In the genomic region with DNA sequence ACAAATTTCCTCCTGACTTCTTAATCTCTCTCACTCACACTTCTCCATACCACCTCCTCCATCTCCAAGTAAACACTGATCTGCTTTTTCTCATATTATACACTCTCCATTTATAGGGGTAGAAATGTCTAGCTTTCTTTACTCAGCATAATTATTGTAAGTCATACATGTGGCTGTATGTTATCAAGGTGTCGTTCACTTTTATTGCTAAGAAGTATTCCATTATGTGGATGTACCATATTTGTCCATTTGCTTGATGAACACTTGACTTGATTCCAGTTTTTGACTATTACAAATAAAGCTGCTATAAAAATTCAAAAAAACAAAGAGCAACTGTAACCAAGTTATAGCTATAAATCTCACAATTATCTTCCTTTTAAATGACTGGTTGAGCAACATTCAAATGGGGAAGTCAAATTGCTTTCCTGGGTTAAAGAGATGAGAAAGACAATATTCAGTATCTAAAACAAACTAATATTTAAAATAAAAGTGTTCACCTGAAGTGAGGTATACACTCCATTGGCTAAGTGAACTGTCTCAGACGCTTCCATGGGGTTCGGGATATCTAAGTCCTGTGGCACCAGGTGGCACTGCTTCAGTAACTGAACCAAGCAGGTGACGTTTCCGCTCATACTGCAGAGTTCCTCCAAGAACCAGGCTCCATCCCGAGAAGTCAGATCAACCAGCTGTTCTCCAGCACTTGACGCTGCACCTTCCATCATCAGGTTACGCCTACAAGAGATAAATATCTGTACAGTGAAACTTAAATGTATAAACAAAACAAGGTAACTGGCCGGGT, we compare ENCODE assay signal across 11 cellular contexts.
"Had no signal": no experiment of that assay in that cellular context is flagged by ENCODE, and none has a peak within 500 bp of the region (broad histone marks: within the 10 kb centered on the region; RNA-seq: fewer than 3 reads in every experiment).

No MANE protein-coding gene starts in this region.

- H3K27ac Mint-ChIP-seq: activated CD4-positive, alpha-beta memory T cell treated with anti-CD3 and anti-CD28 coated beads for 36 hours; activated T-helper 1 cell treated with anti-CD3 and anti-CD28 coated beads, Interleukin-12 subunit alpha, Interleukin-12 subunit beta, Interleukin-2, Interleukin-4 antibody, amounts not matched to agents 30 ng/mL and 10 ng/mL and 1 ng/mL, durations not matched to agents 14 hours and 24 hours and 36 hours; T-helper 2 cell treated with Interferon-gamma antibody and Interleukin-4, amounts not matched to agents 5 μg/mL and 100 μg/mL, for 36 hours had no signal

- H3K9me3 ChIP-seq: gastroesophageal sphincter, ovary, testis had no signal

- DNase-seq: activated CD4-positive, alpha-beta memory T cell treated with anti-CD3 and anti-CD28 coated beads for 36 hours; effector memory CD4-positive, alpha-beta T cell; islet precursor cell; mesendoderm; ovary; stimulated activated CD4-positive, alpha-beta T cell treated with anti-CD3 and anti-CD28 coated beads, Interleukin-2, amount 100 ng/mL, for 48 hours; testis had no signal

- H3K36me3 ChIP-seq: ovary had no signal

- H3K27me3 Mint-ChIP-seq: activated CD4-positive, alpha-beta memory T cell treated with anti-CD3 and anti-CD28 coated beads for 36 hours; stimulated activated naive CD8-positive, alpha-beta T cell treated with anti-CD3 and anti-CD28 coated beads, Interleukin-15, Interleukin-2, amounts not matched to agents 100 ng/mL and 50 ng/mL, for 24 hours had no signal

- H3K4me1 ChIP-seq: gastroesophageal sphincter, testis had no signal

- H3K4me3 ChIP-seq: gastroesophageal sphincter, ovary, testis had no signal

- H3K27ac ChIP-seq: gastroesophageal sphincter, ovary, testis had no signal

- H3K4me3 Mint-ChIP-seq: activated CD4-positive, alpha-beta memory T cell treated with anti-CD3 and anti-CD28 coated beads for 36 hours; activated T-helper 1 cell treated with anti-CD3 and anti-CD28 coated beads, Interleukin-12 subunit alpha, Interleukin-12 subunit beta, Interleukin-2, Interleukin-4 antibody, amounts not matched to agents 30 ng/mL and 10 ng/mL and 1 ng/mL, durations not matched to agents 14 hours and 24 hours and 36 hours; stimulated activated naive CD8-positive, alpha-beta T cell treated with anti-CD3 and anti-CD28 coated beads, Interleukin-15, Interleukin-2, amounts not matched to agents 100 ng/mL and 50 ng/mL, for 24 hours; T-helper 2 cell treated with Interferon-gamma antibody and Interleukin-4, amounts not matched to agents 5 μg/mL and 100 μg/mL, for 36 hours had no signal

- H3K9me3 Mint-ChIP-seq: activated CD4-positive, alpha-beta memory T cell treated with anti-CD3 and anti-CD28 coated beads for 36 hours; activated T-helper 1 cell treated with anti-CD3 and anti-CD28 coated beads, Interleukin-12 subunit alpha, Interleukin-12 subunit beta, Interleukin-2, Interleukin-4 antibody, amounts not matched to agents 30 ng/mL and 10 ng/mL and 1 ng/mL, durations not matched to agents 14 hours and 24 hours and 36 hours; stimulated activated naive CD8-positive, alpha-beta T cell treated with anti-CD3 and anti-CD28 coated beads, Interleukin-15, Interleukin-2, amounts not matched to agents 100 ng/mL and 50 ng/mL, for 24 hours; T-helper 2 cell treated with Interferon-gamma antibody and Interleukin-4, amounts not matched to agents 5 μg/mL and 100 μg/mL, for 36 hours had no signal

- H3K27me3 ChIP-seq: gastroesophageal sphincter, ovary, testis had no signal

- ATAC-seq: gastroesophageal sphincter had no signal
